ENCODE assay signal across 1 cellular context in the genomic region with DNA sequence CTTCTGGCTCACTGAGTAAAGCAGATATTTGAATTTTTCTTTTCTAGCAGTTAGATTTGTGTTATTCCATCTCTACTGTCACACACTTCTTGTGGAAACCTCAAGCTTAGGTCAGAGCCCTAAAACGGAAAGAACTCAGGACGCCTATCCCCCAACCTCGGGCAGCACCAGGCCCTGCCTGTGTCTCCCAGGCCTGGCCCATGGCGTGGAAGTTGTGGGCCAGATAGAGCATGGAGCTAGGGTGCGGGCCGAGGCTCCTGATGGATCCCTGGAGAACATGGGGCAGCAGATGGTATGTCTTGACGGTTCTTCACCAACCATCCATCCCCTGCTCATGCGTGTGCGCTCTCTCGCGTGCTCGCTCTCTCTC.
TF ChIP-seq lines count a peak whose summit lies in the region.

No MANE protein-coding gene starts in this region.

TF ChIP-seq in WTC11, 78 proteins besides CTCF, POLR2A, EP300 and RAD21:
- TF ChIP-seq, protein P1, sequence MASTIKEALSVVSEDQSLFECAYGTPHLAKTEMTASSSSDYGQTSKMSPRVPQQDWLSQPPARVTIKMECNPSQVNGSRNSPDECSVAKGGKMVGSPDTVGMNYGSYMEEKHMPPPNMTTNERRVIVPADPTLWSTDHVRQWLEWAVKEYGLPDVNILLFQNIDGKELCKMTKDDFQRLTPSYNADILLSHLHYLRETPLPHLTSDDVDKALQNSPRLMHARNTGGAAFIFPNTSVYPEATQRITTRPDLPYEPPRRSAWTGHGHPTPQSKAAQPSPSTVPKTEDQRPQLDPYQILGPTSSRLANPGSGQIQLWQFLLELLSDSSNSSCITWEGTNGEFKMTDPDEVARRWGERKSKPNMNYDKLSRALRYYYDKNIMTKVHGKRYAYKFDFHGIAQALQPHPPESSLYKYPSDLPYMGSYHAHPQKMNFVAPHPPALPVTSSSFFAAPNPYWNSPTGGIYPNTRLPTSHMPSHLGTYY (CRISPR knock-in tag; IDR thresholded peaks at IDR 0.05): no peak
- TF ChIP-seq, protein P2, sequence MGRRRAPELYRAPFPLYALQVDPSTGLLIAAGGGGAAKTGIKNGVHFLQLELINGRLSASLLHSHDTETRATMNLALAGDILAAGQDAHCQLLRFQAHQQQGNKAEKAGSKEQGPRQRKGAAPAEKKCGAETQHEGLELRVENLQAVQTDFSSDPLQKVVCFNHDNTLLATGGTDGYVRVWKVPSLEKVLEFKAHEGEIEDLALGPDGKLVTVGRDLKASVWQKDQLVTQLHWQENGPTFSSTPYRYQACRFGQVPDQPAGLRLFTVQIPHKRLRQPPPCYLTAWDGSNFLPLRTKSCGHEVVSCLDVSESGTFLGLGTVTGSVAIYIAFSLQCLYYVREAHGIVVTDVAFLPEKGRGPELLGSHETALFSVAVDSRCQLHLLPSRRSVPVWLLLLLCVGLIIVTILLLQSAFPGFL (CRISPR knock-in tag; IDR thresholded peaks at IDR 0.05; ENCODE audit: borderline replicate concordance): no peak
- TF ChIP-seq, protein P3, sequence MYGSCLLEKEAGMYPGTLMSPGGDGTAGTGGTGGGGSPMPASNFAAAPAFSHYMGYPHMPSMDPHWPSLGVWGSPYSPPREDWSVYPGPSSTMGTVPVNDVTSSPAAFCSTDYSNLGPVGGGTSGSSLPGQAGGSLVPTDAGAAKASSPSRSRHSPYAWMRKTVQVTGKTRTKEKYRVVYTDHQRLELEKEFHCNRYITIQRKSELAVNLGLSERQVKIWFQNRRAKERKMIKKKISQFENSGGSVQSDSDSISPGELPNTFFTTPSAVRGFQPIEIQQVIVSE (CRISPR knock-in tag; IDR thresholded peaks at IDR 0.05; ENCODE audit: borderline replicate concordance): no peak
- TF ChIP-seq ZNF396 (CRISPR knock-in tag; IDR thresholded peaks at IDR 0.05; ENCODE audit: borderline replicate concordance): no peak
- TF ChIP-seq JAZF1 (CRISPR knock-in tag; IDR thresholded peaks at IDR 0.05): no peak
- TF ChIP-seq ESRRA (CRISPR knock-in tag; IDR thresholded peaks at IDR 0.05; ENCODE audit: borderline replicate concordance): no peak
- no peak for TF ChIP-seq SMAD3 (CRISPR knock-in tag; IDR thresholded peaks at IDR 0.05; ENCODE audit: borderline replicate concordance)
- TF ChIP-seq, protein P4, sequence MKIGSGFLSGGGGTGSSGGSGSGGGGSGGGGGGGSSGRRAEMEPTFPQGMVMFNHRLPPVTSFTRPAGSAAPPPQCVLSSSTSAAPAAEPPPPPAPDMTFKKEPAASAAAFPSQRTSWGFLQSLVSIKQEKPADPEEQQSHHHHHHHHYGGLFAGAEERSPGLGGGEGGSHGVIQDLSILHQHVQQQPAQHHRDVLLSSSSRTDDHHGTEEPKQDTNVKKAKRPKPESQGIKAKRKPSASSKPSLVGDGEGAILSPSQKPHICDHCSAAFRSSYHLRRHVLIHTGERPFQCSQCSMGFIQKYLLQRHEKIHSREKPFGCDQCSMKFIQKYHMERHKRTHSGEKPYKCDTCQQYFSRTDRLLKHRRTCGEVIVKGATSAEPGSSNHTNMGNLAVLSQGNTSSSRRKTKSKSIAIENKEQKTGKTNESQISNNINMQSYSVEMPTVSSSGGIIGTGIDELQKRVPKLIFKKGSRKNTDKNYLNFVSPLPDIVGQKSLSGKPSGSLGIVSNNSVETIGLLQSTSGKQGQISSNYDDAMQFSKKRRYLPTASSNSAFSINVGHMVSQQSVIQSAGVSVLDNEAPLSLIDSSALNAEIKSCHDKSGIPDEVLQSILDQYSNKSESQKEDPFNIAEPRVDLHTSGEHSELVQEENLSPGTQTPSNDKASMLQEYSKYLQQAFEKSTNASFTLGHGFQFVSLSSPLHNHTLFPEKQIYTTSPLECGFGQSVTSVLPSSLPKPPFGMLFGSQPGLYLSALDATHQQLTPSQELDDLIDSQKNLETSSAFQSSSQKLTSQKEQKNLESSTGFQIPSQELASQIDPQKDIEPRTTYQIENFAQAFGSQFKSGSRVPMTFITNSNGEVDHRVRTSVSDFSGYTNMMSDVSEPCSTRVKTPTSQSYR (CRISPR knock-in tag; IDR thresholded peaks at IDR 0.05): no peak
- TF ChIP-seq ETV6 (CRISPR knock-in tag; IDR thresholded peaks at IDR 0.05): no peak
- no peak for TF ChIP-seq CBFB (CRISPR knock-in tag; IDR thresholded peaks at IDR 0.05; ENCODE audit: low read depth)
- no peak for TF ChIP-seq SOX15 (CRISPR knock-in tag; IDR thresholded peaks at IDR 0.05)
- TF ChIP-seq, protein P5, sequence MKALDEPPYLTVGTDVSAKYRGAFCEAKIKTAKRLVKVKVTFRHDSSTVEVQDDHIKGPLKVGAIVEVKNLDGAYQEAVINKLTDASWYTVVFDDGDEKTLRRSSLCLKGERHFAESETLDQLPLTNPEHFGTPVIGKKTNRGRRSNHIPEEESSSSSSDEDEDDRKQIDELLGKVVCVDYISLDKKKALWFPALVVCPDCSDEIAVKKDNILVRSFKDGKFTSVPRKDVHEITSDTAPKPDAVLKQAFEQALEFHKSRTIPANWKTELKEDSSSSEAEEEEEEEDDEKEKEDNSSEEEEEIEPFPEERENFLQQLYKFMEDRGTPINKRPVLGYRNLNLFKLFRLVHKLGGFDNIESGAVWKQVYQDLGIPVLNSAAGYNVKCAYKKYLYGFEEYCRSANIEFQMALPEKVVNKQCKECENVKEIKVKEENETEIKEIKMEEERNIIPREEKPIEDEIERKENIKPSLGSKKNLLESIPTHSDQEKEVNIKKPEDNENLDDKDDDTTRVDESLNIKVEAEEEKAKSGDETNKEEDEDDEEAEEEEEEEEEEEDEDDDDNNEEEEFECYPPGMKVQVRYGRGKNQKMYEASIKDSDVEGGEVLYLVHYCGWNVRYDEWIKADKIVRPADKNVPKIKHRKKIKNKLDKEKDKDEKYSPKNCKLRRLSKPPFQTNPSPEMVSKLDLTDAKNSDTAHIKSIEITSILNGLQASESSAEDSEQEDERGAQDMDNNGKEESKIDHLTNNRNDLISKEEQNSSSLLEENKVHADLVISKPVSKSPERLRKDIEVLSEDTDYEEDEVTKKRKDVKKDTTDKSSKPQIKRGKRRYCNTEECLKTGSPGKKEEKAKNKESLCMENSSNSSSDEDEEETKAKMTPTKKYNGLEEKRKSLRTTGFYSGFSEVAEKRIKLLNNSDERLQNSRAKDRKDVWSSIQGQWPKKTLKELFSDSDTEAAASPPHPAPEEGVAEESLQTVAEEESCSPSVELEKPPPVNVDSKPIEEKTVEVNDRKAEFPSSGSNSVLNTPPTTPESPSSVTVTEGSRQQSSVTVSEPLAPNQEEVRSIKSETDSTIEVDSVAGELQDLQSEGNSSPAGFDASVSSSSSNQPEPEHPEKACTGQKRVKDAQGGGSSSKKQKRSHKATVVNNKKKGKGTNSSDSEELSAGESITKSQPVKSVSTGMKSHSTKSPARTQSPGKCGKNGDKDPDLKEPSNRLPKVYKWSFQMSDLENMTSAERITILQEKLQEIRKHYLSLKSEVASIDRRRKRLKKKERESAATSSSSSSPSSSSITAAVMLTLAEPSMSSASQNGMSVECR (CRISPR knock-in tag; IDR thresholded peaks at IDR 0.05; ENCODE audit: borderline replicate concordance): no peak
- no peak for TF ChIP-seq CREM (CRISPR knock-in tag; IDR thresholded peaks at IDR 0.05)
